9 cellular contexts compared by ENCODE assay signal in genomic region chr6:117481278-117481925, GRCh38. TPM values are rescaled to one million over a fixed set of nuclear protein-coding genes. Genes with fewer than 3 reads are reported as not detected.
DNase-seq lines count a peak whose midpoint lies in the region; ATAC-seq and TF ChIP-seq lines count a peak whose summit lies in the region.
"Had no signal": no experiment of that assay in that cellular context is flagged by ENCODE, and none has a peak within 500 bp of the region (broad histone marks: within the 10 kb centered on the region; RNA-seq: fewer than 3 reads in every experiment).

No MANE protein-coding gene starts in this region.

- peaks cover 4% of the 10 kb centered on the region for H3K4me1 ChIP-seq in endodermal cell (ENCODE audit: control insufficient read depth, insufficient read depth, low read length)
- no peaks in the 10 kb centered on the region for H3K4me1 ChIP-seq in rectal smooth muscle tissue (ENCODE audit: control insufficient read depth, insufficient read depth, low read length)

- H3K27me3 ChIP-seq in endodermal cell (ENCODE audit: control insufficient read depth, insufficient read depth, low read length, poor library complexity, severe bottlenecking) (peaks cover 9% of the 10 kb centered on the region), rectal smooth muscle tissue (ENCODE audit: control insufficient read depth, insufficient read depth, low read length) (no peaks in the 10 kb centered on the region)

- H3K9me3 ChIP-seq in endodermal cell (ENCODE audit: control insufficient read depth, low read length), result peaks cover 2% of the 10 kb centered on the region

- POLR2A ChIA-PET in RWPE1 (lab: Yijun Ruan, JAX; ENCODE audit: low non-redundant PET), result no interaction called here

- H3K36me3 ChIP-seq in endodermal cell (ENCODE audit: control insufficient read depth, insufficient read depth, low read length) (peaks cover 2% of the 10 kb centered on the region), rectal smooth muscle tissue (ENCODE audit: control insufficient read depth, insufficient read depth, low read length) (no peaks in the 10 kb centered on the region)

- peaks cover 34% of the 10 kb centered on the region for H3K4me1 Mint-ChIP-seq in Calu3 (ENCODE audit: low read depth, unreplicated experiment)
- H3K4me1 Mint-ChIP-seq in endodermal cell, result peaks cover 32% of the 10 kb centered on the region

- intact Hi-C loops in Calu3 (cut with micrococcal nuclease; ENCODE audit: unreplicated experiment), result loop anchor here (5.0 kb wide), 1 partner anchor 34 kb away; no protein-coding TSS in a partner anchor

- CTCF ChIA-PET in Calu3 (lab: Charles Lee), result interaction anchor here (0.7 to 1.6 kb wide), 4 partner anchors 10 to 29 kb away, joined by 3 to 8 read pairs (median 4); no protein-coding TSS in a partner anchor
- CTCF ChIA-PET in RWPE1 (lab: Yijun Ruan, JAX), result interaction anchor here (0.7 kb wide), 2 partner anchors 36 to 61 kb away, joined by 3 read pairs; no protein-coding TSS in a partner anchor

- no TSS peak for BruUV-seq in Calu3 (replicated peaks; lab: Mats Ljungman, UMichigan)

- peaks cover 28% of the 10 kb centered on the region for H3K36me3 Mint-ChIP-seq in Calu3 (ENCODE audit: insufficient read depth, unreplicated experiment)
- H3K36me3 Mint-ChIP-seq in endodermal cell (ENCODE audit: low read depth), result peaks cover 1% of the 10 kb centered on the region

- H3K4me3 Mint-ChIP-seq in Calu3 (ENCODE audit: low read depth, unreplicated experiment) (peak overlapping the region; percentile 91), endodermal cell (peak overlapping the region; percentile 79)

- ATAC-seq in HG03457 (IDR thresholded peaks at IDR 0.05; ENCODE audit: unreplicated experiment), result no peak
- ATAC-seq in HG02588 (IDR thresholded peaks at IDR 0.05; ENCODE audit: unreplicated experiment), result no peak

- H3K27ac Mint-ChIP-seq in Calu3 (ENCODE audit: unreplicated experiment) (peak overlapping the region; percentile 70), endodermal cell (no peak overlapping the region)

- 81 to 85% methylated on average over 18 to 22 of the region's 22 CpGs for WGBS in endodermal cell (ENCODE audit: insufficient coverage in 1 of 2, insufficient read length in 1 of 2), 2 experiments

- H3K27ac ChIP-seq in RWPE1, result peak overlapping the region; percentile 91
- no peak overlapping the region for H3K27ac ChIP-seq in endodermal cell (ENCODE audit: low read depth, low read length)
- H3K27ac ChIP-seq in rectal smooth muscle tissue (ENCODE audit: low read depth, low read length), result no peak overlapping the region

- H3K9ac ChIP-seq in endodermal cell (ENCODE audit: extremely low read depth, low read length, poor library complexity, severe bottlenecking), result no peak overlapping the region
- H3K9ac ChIP-seq in rectal smooth muscle tissue (ENCODE audit: low read length), result no peak overlapping the region

- H3K9me3 Mint-ChIP-seq in Calu3 (ENCODE audit: low read depth, unreplicated experiment), result no peaks in the 10 kb centered on the region
- H3K9me3 Mint-ChIP-seq in endodermal cell, result peaks cover 1% of the 10 kb centered on the region

- DNase-seq in Calu3 (peak; percentile 40), RWPE1 (ENCODE audit: low spot score) (no peak), endodermal cell (peak; percentile 62), SIG-M5 (lab: John Stamatoyannopoulos, UW) (no peak), mesenteric fat pad (ENCODE audit: low spot score) (no peak)
- DNase-seq: T1000 had no signal

- no peak for TF ChIP-seq CTCF in Calu3 (IDR thresholded peaks at IDR 0.05; ENCODE audit: unreplicated experiment)
- no peak for TF ChIP-seq CTCF in RWPE1 (conservative IDR thresholded peaks at IDR 0.05; ENCODE audit: low read depth)
- TF ChIP-seq CTCF in endodermal cell (conservative IDR thresholded peaks at IDR 0.05), result no peak

- H3K4me3 ChIP-seq in endodermal cell (ENCODE audit: low read length) (peak overlapping the region; percentile 97), rectal smooth muscle tissue (ENCODE audit: low read length) (peak overlapping the region; percentile 74)

- H3K27me3 Mint-ChIP-seq in Calu3 (ENCODE audit: unreplicated experiment), result no peaks in the 10 kb centered on the region
- peaks cover 34% of the 10 kb centered on the region for H3K27me3 Mint-ChIP-seq in endodermal cell (ENCODE audit: insufficient read depth)

RNA-seq across cellular contexts. Expression of gene DCBLD1, which starts 1.1 kb away (rescaled TPM):
- total RNA-seq in Calu3 (2022) (22.3 and 28.2 TPM in 2 replicates), endodermal cell (10 to 100 TPM; 16.2 to 27.9 TPM), mesenteric fat pad (9.9 TPM)
- 11.3 TPM for polyA plus RNA-seq in endodermal cell (2013, experiment 1 of 2)
- 12.9 TPM for polyA plus RNA-seq in endodermal cell (2013, experiment 2 of 2)

RNA-seq across cellular contexts. Expression of gene ROS1, which starts 55.7 kb away (rescaled TPM):
- total RNA-seq in Calu3 (2022), result 5.1 and 8.1 TPM in 2 replicates
- not detected for total RNA-seq in endodermal cell
- not detected for polyA plus RNA-seq in endodermal cell (2013, experiment 1 of 2)
- polyA plus RNA-seq in endodermal cell (2013, experiment 2 of 2), result not detected
- not detected for total RNA-seq in mesenteric fat pad

Comparison
In these comparisons a context has a peak if more than half of its experiments do, and no peak if none do; other contexts are left out.
1. DNase-seq: peak in Calu3 (single experiment) and endodermal cell (single experiment); none in RWPE1 (single experiment), SIG-M5 (single experiment) and mesenteric fat pad (single experiment).